ENCODE assay signal across 27 cellular contexts in genomic region chr2:238744951-238745350, GRCh38.
"Had no signal": no experiment of that assay in that cellular context is flagged by ENCODE, and none has a peak within 500 bp of the region (broad histone marks: within the 10 kb centered on the region; RNA-seq: fewer than 3 reads in every experiment).

No MANE protein-coding gene starts in this region.

- H3K27ac ChIP-seq: neutrophil, parathyroid adenoma, psoas muscle, right lobe of liver, sigmoid colon, suprapubic skin, testis, tibial artery, transverse colon, upper lobe of right lung, uterus had no signal

- H3K79me2 ChIP-seq: parathyroid adenoma had no signal

- H3K9me3 ChIP-seq: neutrophil, psoas muscle, right lobe of liver, suprapubic skin, testis, transverse colon, upper lobe of right lung had no signal

- FAIRE-seq: small intestine had no signal

- H3K4me1 ChIP-seq: parathyroid adenoma, psoas muscle, right lobe of liver, suprapubic skin, testis, tibial artery, transverse colon, upper lobe of right lung, uterus had no signal

- DNase-seq: naive thymus-derived CD8-positive, alpha-beta T cell; nephron progenitor cell; nucleus accumbens; posterior cingulate gyrus; psoas muscle; right cardiac atrium; right lobe of liver; sigmoid colon; small intestine; stimulated activated CD4-positive, alpha-beta T cell treated with anti-CD3 and anti-CD28 coated beads, Interleukin-1b, Interleukin-23, amount 100 ng/mL, for 48 hours; stimulated activated CD4-positive, alpha-beta T cell treated with anti-CD3 and anti-CD28 coated beads, Interleukin-4, amount 100 ng/mL, for 1 hour; stimulated activated CD4-positive, alpha-beta T cell treated with anti-CD3 and anti-CD28 coated beads, Interleukin-4, amount 100 ng/mL, for 4 hours; stimulated activated CD8-positive, alpha-beta memory T cell treated with anti-CD3 and anti-CD28 coated beads, Interleukin-4, amount 100 ng/mL, for 48 hours; stimulated activated naive CD4-positive, alpha-beta T cell; stimulated activated naive CD8-positive, alpha-beta T cell treated with anti-CD3 and anti-CD28 coated beads, Interleukin-15, amount 100 ng/mL, for 72 hours; stimulated activated naive CD8-positive, alpha-beta T cell treated with anti-CD3 and anti-CD28 coated beads, Interleukin-15, Interleukin-2, amounts not matched to agents 100 U/mL and 50 U/mL, for 24 hours; substantia nigra; testis; tibial artery; transverse colon; upper lobe of right lung; uterus had no signal

- H2AFZ ChIP-seq: parathyroid adenoma had no signal

- H3K9ac ChIP-seq: parathyroid adenoma had no signal

- ATAC-seq: naive thymus-derived CD8-positive, alpha-beta T cell; natural killer cell treated with Interleukin-12 subunit alpha and Interleukin-12 subunit beta and Interleukin-15 and Interleukin-18, amount 100 ng/mL, for 72 hours; psoas muscle; right cardiac atrium; right lobe of liver; stimulated activated memory B cell treated with anti-CD40 and anti-IgM and Interleukin-4, amounts not matched to agents 10 μg/mL and 1 μg/mL and 100 μg/mL, for 72 hours; stimulated activated naive CD8-positive, alpha-beta T cell treated with anti-CD3 and anti-CD28 coated beads, Interleukin-15, amount 100 ng/mL, for 72 hours; stimulated activated naive CD8-positive, alpha-beta T cell treated with anti-CD3 and anti-CD28 coated beads, Interleukin-15, Interleukin-2, amounts not matched to agents 100 U/mL and 50 U/mL, for 24 hours; upper lobe of right lung had no signal

- H3K36me3 ChIP-seq: neutrophil, right lobe of liver, sigmoid colon, suprapubic skin, tibial artery, transverse colon, upper lobe of right lung, uterus had no signal

- H3K27me3 ChIP-seq: neutrophil, right lobe of liver, sigmoid colon, suprapubic skin, testis, transverse colon, upper lobe of right lung, uterus had no signal

- H3K4me3 ChIP-seq: psoas muscle, right lobe of liver, sigmoid colon, suprapubic skin, tibial artery, transverse colon, upper lobe of right lung, uterus had no signal
